Comparison of ENCODE assay signal across 1 cellular context in genomic region chr19:43545276-43545675, GRCh38.
TF ChIP-seq lines count a peak whose summit lies in the region.

No MANE protein-coding gene starts in this region.

TF ChIP-seq in IMR-90, 13 proteins besides CTCF, POLR2A, EP300 and RAD21:
- TF ChIP-seq MAFK (IDR thresholded peaks at IDR 0.05; ENCODE audit: low read depth, low read length) (no peak), ELK1 (IDR thresholded peaks at IDR 0.05; ENCODE audit: borderline replicate concordance, low read depth, low read length) (no peak), NFE2L2 (IDR thresholded peaks at IDR 0.05; ENCODE audit: low read depth, low read length) (no peak), CHD1 (IDR thresholded peaks at IDR 0.05; ENCODE audit: low read depth, low read length) (no peak)
TF ChIP-seq in IMR-90: peak in this region for 0.
